In genomic region chr2:88022522-88022921, GRCh38 we compare ENCODE assay signal across 1 cellular context.
TF ChIP-seq lines count a peak whose summit lies in the region.

No MANE protein-coding gene starts in this region.

TF ChIP-seq in HepG2, 621 proteins besides CTCF, POLR2A, EP300 and RAD21:
- TF ChIP-seq FOXA1 (IDR thresholded peaks at IDR 0.05) = no peak
- TF ChIP-seq FOXA1 (CRISPR knock-in tag; IDR thresholded peaks at IDR 0.05) = no peak
- TF ChIP-seq, protein P1, sequence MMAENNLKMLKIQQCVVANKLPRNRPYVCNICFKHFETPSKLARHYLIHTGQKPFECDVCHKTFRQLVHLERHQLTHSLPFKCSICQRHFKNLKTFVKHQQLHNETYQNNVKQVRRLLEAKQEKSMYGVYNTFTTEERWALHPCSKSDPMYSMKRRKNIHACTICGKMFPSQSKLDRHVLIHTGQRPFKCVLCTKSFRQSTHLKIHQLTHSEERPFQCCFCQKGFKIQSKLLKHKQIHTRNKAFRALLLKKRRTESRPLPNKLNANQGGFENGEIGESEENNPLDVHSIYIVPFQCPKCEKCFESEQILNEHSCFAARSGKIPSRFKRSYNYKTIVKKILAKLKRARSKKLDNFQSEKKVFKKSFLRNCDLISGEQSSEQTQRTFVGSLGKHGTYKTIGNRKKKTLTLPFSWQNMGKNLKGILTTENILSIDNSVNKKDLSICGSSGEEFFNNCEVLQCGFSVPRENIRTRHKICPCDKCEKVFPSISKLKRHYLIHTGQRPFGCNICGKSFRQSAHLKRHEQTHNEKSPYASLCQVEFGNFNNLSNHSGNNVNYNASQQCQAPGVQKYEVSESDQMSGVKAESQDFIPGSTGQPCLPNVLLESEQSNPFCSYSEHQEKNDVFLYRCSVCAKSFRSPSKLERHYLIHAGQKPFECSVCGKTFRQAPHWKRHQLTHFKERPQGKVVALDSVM (CRISPR knock-in tag; IDR thresholded peaks at IDR 0.05) = 0 out of 2 replicates have a peak, but pooled peaks have one; percentile 48
TF ChIP-seq in HepG2: peak in this region for 1.
